20 cellular contexts compared by ENCODE assay signal in genomic region chr7:132977234-132977633, GRCh38.
"Had no signal": no experiment of that assay in that cellular context is flagged by ENCODE, and none has a peak within 500 bp of the region (broad histone marks: within the 10 kb centered on the region; RNA-seq: fewer than 3 reads in every experiment).

No MANE protein-coding gene starts in this region.

- FAIRE-seq: endothelial cell of umbilical vein had no signal

- H3K4me1 ChIP-seq: right lobe of liver, upper lobe of right lung had no signal

- H3K4me2 ChIP-seq: smooth muscle cell had no signal

- DNase-seq: activated B cell treated with CpG ODN at 0.5 μM for 24 hours; activated CD4-positive, alpha-beta memory T cell treated with anti-CD3 and anti-CD28 coated beads for 36 hours; activated CD4-positive, alpha-beta T cell treated with anti-CD3 and anti-CD28 coated beads for 4 hours; activated naive CD4-positive, alpha-beta T cell; activated naive CD8-positive, alpha-beta T cell treated with anti-CD3 and anti-CD28 coated beads for 36 hours; activated T-cell treated with anti-CD3 and anti-CD28 coated beads for 4 hours; amniotic stem cell; dermis blood vessel endothelial cell; effector memory CD4-positive, alpha-beta T cell; immature natural killer cell; natural killer cell; right lobe of liver; stimulated activated naive B cell treated with anti-CD40 and anti-IgM and Interleukin-4, amounts not matched to agents 10 μg/mL and 1 μg/mL and 100 μg/mL, for 72 hours; upper lobe of right lung had no signal

- H3K9ac ChIP-seq: parathyroid adenoma had no signal

- H3K27ac ChIP-seq: esophagus muscularis mucosa, neutrophil, parathyroid adenoma, right lobe of liver, upper lobe of right lung had no signal

- H3K9me3 ChIP-seq: esophagus muscularis mucosa, neutrophil, right lobe of liver, upper lobe of right lung had no signal

- H3K36me3 ChIP-seq: upper lobe of right lung had no signal

- H2AFZ ChIP-seq: parathyroid adenoma had no signal

- H3K4me3 ChIP-seq: esophagus muscularis mucosa, right lobe of liver, smooth muscle cell, upper lobe of right lung had no signal

- H3K27me3 ChIP-seq: esophagus muscularis mucosa, neutrophil, right lobe of liver, upper lobe of right lung had no signal

- ATAC-seq: activated T-helper 17 cell treated with anti-CD3 and anti-CD28 coated beads, Interleukin-2, amount 50 U/mL, for 72 hours; natural killer cell; right lobe of liver; stimulated activated naive B cell treated with anti-CD40 and anti-IgM and Interleukin-4, amounts not matched to agents 10 μg/mL and 1 μg/mL and 100 μg/mL, for 72 hours; upper lobe of right lung had no signal
